In genomic region chr7:27677912-27678612, GRCh38 we compare ENCODE assay signal across 8 cellular contexts. TPM values are rescaled to one million over a fixed set of nuclear protein-coding genes. Genes with fewer than 3 reads are reported as not detected.
DNase-seq lines count a peak whose midpoint lies in the region; ATAC-seq and TF ChIP-seq lines count a peak whose summit lies in the region.

No MANE protein-coding gene starts in this region.

- WGBS in esophagus muscularis mucosa, result 53% methylated on average over 3 of the region's 3 CpGs

- intact Hi-C loops in esophagus muscularis mucosa (cut with DNase I), result no loop called here

- no peak for TF ChIP-seq EP300 in esophagus muscularis mucosa (IDR thresholded peaks at IDR 0.05)

- H3K79me2 ChIP-seq in osteoblast (ENCODE audit: insufficient read depth, low read length), result no peaks in the 10 kb centered on the region

- H2AFZ ChIP-seq in osteoblast (ENCODE audit: low read length), result peak overlapping the region; percentile 71

- peaks cover 4 to 16% (median 11%) of the 10 kb centered on the region in 4 donors for H3K4me1 ChIP-seq in esophagus muscularis mucosa
- H3K4me1 ChIP-seq in osteoblast (ENCODE audit: insufficient read depth, low read length), result peaks cover 25% of the 10 kb centered on the region

- H3K4me2 ChIP-seq in osteoblast (ENCODE audit: insufficient read depth, low read length), result peak overlapping the region; percentile 17

- H3K27ac ChIP-seq in esophagus muscularis mucosa (replicated peaks in 1 of 4) (peak overlapping the region; percentile 44 to 63 (median 52)), osteoblast (ENCODE audit: low read depth, low read length) (peak overlapping the region; percentile 89), substantia nigra (ENCODE audit: low read depth, low read length, poor library complexity, severe bottlenecking) (no peak overlapping the region)

- H3K4me3 ChIP-seq in esophagus muscularis mucosa, result no peak overlapping the region
- no peak overlapping the region for H3K4me3 ChIP-seq in osteoblast (ENCODE audit: insufficient read depth, low read length)

- no peak for ATAC-seq in GM18867 (IDR thresholded peaks at IDR 0.05; ENCODE audit: unreplicated experiment)

- TF ChIP-seq POLR2A in esophagus muscularis mucosa (IDR thresholded peaks at IDR 0.05; ENCODE audit: low read depth), result no peak

- H3K36me3 ChIP-seq in esophagus muscularis mucosa, result no peaks in the 10 kb centered on the region
- H3K36me3 ChIP-seq in osteoblast (ENCODE audit: insufficient read depth, low read length), result no peaks in the 10 kb centered on the region

- DNase-seq in CD1c-positive myeloid dendritic cell (ENCODE audit: extremely low spot score) (peak; percentile 49), NCI-H460 (ENCODE audit: extremely low read depth, low read depth) (peak; percentile 94), esophagus muscularis mucosa (ENCODE audit: extremely low spot score) (no peak), osteoblast (ENCODE audit: insufficient read length, low spot score, missing footprints) (peak; percentile 86), substantia nigra (lab: John Stamatoyannopoulos, UW) (no peak), superior temporal gyrus (ENCODE audit: extremely low spot score) (no peak)
- no peak for DNase-seq in stimulated activated CD4-positive, alpha-beta T cell treated with anti-CD3 and anti-CD28 coated beads, Interleukin-4, amount 100 ng/mL, for 24 hours

- TF ChIP-seq CTCF in esophagus muscularis mucosa (IDR thresholded peaks at IDR 0.05), result no peak
- no peak for TF ChIP-seq CTCF in osteoblast (IDR thresholded peaks at IDR 0.05; ENCODE audit: extremely low read depth, low read depth, low read length)

- H4K20me1 ChIP-seq in osteoblast (ENCODE audit: insufficient read depth, low read length), result no peaks in the 10 kb centered on the region

- H3K9me3 ChIP-seq in esophagus muscularis mucosa, result no peaks in the 10 kb centered on the region
- H3K9me3 ChIP-seq in osteoblast (ENCODE audit: low read depth, low read length), result no peaks in the 10 kb centered on the region

- H3K27me3 ChIP-seq in esophagus muscularis mucosa, result no peaks in the 10 kb centered on the region
- no peaks in the 10 kb centered on the region for H3K27me3 ChIP-seq in osteoblast (ENCODE audit: insufficient read depth, low read length)

RNA-seq across cellular contexts. Expression of gene HIBADH, which starts 15.4 kb away (rescaled TPM):
- 94.7 and 104 TPM in 2 replicates for total RNA-seq in NCI-H460 (2014; rRNA removed; shearing (Covaris generic))
- 97.6 and 103 TPM in 2 replicates for polyA plus RNA-seq in NCI-H460 (2014; cell fraction: nucleus; rRNA removed)
- total RNA-seq in esophagus muscularis mucosa (10 to 100 TPM; 45.4 to 66.0 (median 52.3) TPM), osteoblast (74.8 and 76.0 TPM in 2 replicates)

Comparison
In these comparisons a context has a peak if more than half of its experiments do, and no peak if none do; other contexts are left out.
1. DNase-seq: peak in CD1c-positive myeloid dendritic cell (single experiment), NCI-H460 (single experiment) and osteoblast (single experiment); none in esophagus muscularis mucosa (single experiment), stimulated activated CD4-positive, alpha-beta T cell treated with anti-CD3 and anti-CD28 coated beads, Interleukin-4, amount 100 ng/mL, for 24 hours (single experiment), substantia nigra (0 of 49) and superior temporal gyrus (single experiment).